Comparison of ENCODE assay signal across 17 cellular contexts in the genomic region with DNA sequence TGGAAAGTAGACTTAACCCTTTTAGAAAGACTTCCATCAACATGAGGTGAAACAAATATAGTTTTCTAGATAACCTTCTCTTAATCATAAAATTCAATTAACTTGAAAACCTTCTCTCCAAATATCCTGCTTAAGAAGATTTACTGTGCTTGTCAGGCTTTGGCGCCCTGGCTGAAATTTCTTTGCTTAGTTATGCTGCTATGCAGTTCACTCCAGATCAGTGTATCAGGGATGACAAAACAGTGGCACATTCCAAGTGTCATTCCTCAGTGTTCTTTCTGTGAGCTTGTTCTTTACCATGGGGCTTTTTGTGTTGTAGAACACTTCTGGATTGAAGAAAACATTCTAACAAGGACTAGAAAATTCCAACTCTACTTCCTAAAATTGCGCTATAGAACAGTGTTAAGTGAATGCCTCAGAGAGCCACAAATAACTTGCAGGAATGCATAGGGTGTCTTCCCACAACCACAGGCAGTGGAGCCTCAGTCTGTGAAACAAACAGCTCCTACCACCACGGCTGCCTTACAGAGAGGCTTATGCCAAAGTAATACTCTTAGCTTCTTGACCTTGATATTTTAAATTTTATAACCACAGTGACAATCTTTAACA.
DNase-seq lines count a peak whose midpoint lies in the region; ATAC-seq and TF ChIP-seq lines count a peak whose summit lies in the region.
"Had no signal": no experiment of that assay in that cellular context is flagged by ENCODE, and none has a peak within 500 bp of the region (broad histone marks: within the 10 kb centered on the region; RNA-seq: fewer than 3 reads in every experiment).

No MANE protein-coding gene starts in this region.

- no peaks in the 10 kb centered on the region for H3K4me1 ChIP-seq in NT2/D1 (ENCODE audit: insufficient read depth, insufficient read length)

- H3K27ac ChIP-seq in RWPE1, result no peak overlapping the region
- H3K27ac ChIP-seq: suprapubic skin had no signal

- H3K36me3 ChIP-seq in NT2/D1 (ENCODE audit: insufficient read depth, insufficient read length, low read length), result no peaks in the 10 kb centered on the region
- H3K36me3 ChIP-seq: suprapubic skin had no signal

- no peaks in the 10 kb centered on the region for H3K27me3 ChIP-seq in NT2/D1 (ENCODE audit: insufficient read depth, insufficient read length)
- H3K27me3 ChIP-seq: suprapubic skin had no signal

- H3K27me3 Mint-ChIP-seq in nephron progenitor cell (ENCODE audit: low read depth, poor library complexity), result no peaks in the 10 kb centered on the region
- H3K27me3 Mint-ChIP-seq: activated B cell treated with CpG ODN at 0.5 μM for 24 hours had no signal

- no peak overlapping the region for H3K9ac ChIP-seq in NT2/D1 (ENCODE audit: insufficient read length, low read depth)

- TF ChIP-seq CTCF in choroid plexus epithelial cell (conservative IDR thresholded peaks at IDR 0.05; ENCODE audit: low read depth, low read length) (no peak), nephron progenitor cell (IDR thresholded peaks at IDR 0.05) (no peak), GM20000 (IDR thresholded peaks at IDR 0.05; ENCODE audit: extremely low read depth, missing control alignments) (no peak), RWPE1 (conservative IDR thresholded peaks at IDR 0.05; ENCODE audit: low read depth) (no peak)

- no peaks in the 10 kb centered on the region for H3K9me3 Mint-ChIP-seq in nephron progenitor cell
- H3K9me3 Mint-ChIP-seq: activated B cell treated with CpG ODN at 0.5 μM for 24 hours, natural killer cell had no signal

- peak overlapping the region; percentile 87 for H3K27ac Mint-ChIP-seq in nephron progenitor cell
- H3K27ac Mint-ChIP-seq: activated B cell treated with CpG ODN at 0.5 μM for 24 hours had no signal

- POLR2A ChIA-PET in RWPE1 (lab: Yijun Ruan, JAX; ENCODE audit: low non-redundant PET), result no interaction called here

- CTCF ChIA-PET in RWPE1 (lab: Yijun Ruan, JAX), result no interaction called here

- no peak for ATAC-seq in HG03439 (IDR thresholded peaks at IDR 0.05; ENCODE audit: unreplicated experiment)
- ATAC-seq: natural killer cell, Panc1, right cardiac atrium had no signal

- H3K4me3 ChIP-seq in NT2/D1 (ENCODE audit: insufficient read length, low read depth) (no peak overlapping the region), choroid plexus epithelial cell (ENCODE audit: low read depth, low read length) (no peak overlapping the region)
- H3K4me3 ChIP-seq: suprapubic skin had no signal

- H3K4me1 Mint-ChIP-seq in nephron progenitor cell, result peaks cover 37% of the 10 kb centered on the region

- no peak overlapping the region for H3K4me3 Mint-ChIP-seq in nephron progenitor cell
- H3K4me3 Mint-ChIP-seq: activated B cell treated with CpG ODN at 0.5 μM for 24 hours, natural killer cell had no signal

- no peaks in the 10 kb centered on the region for H3K9me3 ChIP-seq in NT2/D1 (ENCODE audit: insufficient read depth, low read length)
- H3K9me3 ChIP-seq: suprapubic skin had no signal

- peaks cover 2% of the 10 kb centered on the region for H3K36me3 Mint-ChIP-seq in nephron progenitor cell (ENCODE audit: low read depth)
- H3K36me3 Mint-ChIP-seq: natural killer cell had no signal

- DNase-seq in EL (peak; percentile 7), NT2/D1 (ENCODE audit: low read depth, low spot score) (peak; percentile 9), choroid plexus epithelial cell (ENCODE audit: low read depth) (peak; percentile 46), nephron progenitor cell (peak; percentile 6), NCI-H2196 treated with DMSO at 0.1 percent for 48 hours (lab: John Stamatoyannopoulos, UW; ENCODE audit: unreplicated experiment) (no peak), GM20000 (ENCODE audit: low spot score) (no peak), RWPE1 (ENCODE audit: low spot score) (no peak)
- DNase-seq: activated B cell treated with CpG ODN at 0.5 μM for 24 hours; activated gamma-delta T cell treated with Interleukin-2 at 50 U/mL for 16 hours; effector memory CD4-positive, alpha-beta T cell; natural killer cell; NCI-H1930; NCI-H524 treated with DMSO at 0.1 percent for 48 hours; right cardiac atrium had no signal

Comparison
In these comparisons a context has a peak if more than half of its experiments do, and no peak if none do; other contexts are left out.
1. DNase-seq: peak in EL (single experiment), NT2/D1 (single experiment), choroid plexus epithelial cell (single experiment) and nephron progenitor cell (single experiment); none in NCI-H2196 treated with DMSO at 0.1 percent for 48 hours (single experiment), GM20000 (single experiment) and RWPE1 (single experiment).